ENCODE assay signal across 21 cellular contexts in genomic region chr19:41905273-41906002, GRCh38. TPM values are rescaled to one million over a fixed set of nuclear protein-coding genes. Genes with fewer than 3 reads are reported as not detected.
DNase-seq lines count a peak whose midpoint lies in the region; ATAC-seq, FAIRE-seq and TF ChIP-seq lines count a peak whose summit lies in the region.
"Had no signal": no experiment of that assay in that cellular context is flagged by ENCODE, and none has a peak within 500 bp of the region (broad histone marks: within the 10 kb centered on the region; RNA-seq: fewer than 3 reads in every experiment).

No MANE protein-coding gene starts in this region.

- H3K27me3 ChIP-seq in duodenal mucosa (ENCODE audit: control insufficient read depth in 1 of 2, insufficient read depth in 2 of 2, low read length in 2 of 2) = peaks cover 2 to 3% of the 10 kb centered on the region in 2 donors

- no peak for DNase-seq in A549 (ENCODE audit: low read depth in 1 of 2, low spot score in 1 of 2)
- DNase-seq in HTR-8/SVneo (ENCODE audit: insufficient read length, low spot score) = no peak
- DNase-seq in nephron progenitor cell = no peak
- no peak for DNase-seq in SW480 (ENCODE audit: low spot score)
- no peak for DNase-seq in erythroblast (lab: John Stamatoyannopoulos, UW)
- DNase-seq: activated CD4-positive, CD25-positive, alpha-beta regulatory T cell; activated CD8-positive, alpha-beta memory T cell treated with anti-CD3 and anti-CD28 coated beads for 24 hours; activated T-cell treated with anti-CD3 and anti-CD28 coated beads, Interleukin-2, amount 50 U/mL, for 48 hours; Karpas-422; NCI-H1048; NCI-H1930; NCI-H226; NCI-H774 had no signal

- CTCF ChIA-PET in A549 (lab: Yijun Ruan, JAX) = interaction anchor here (0.6 to 4.9 kb wide), 15 partner anchors 10 to 1500 kb away, joined by 3 to 28 read pairs (median 5); partner anchors contain the start of genes RABAC1 and RPS19

- TF ChIP-seq POLR2A in A549 (IDR thresholded peaks at IDR 0.05; ENCODE audit: low read length) (no peak; the same call in 1 of the 2 replicates), erythroblast (IDR thresholded peaks at IDR 0.05; ENCODE audit: low read length) (no peak)

- no peaks in the 10 kb centered on the region for H3K9me3 Mint-ChIP-seq in nephron progenitor cell
- H3K9me3 Mint-ChIP-seq: activated naive CD4-positive, alpha-beta T cell treated with anti-CD3 and anti-CD28 coated beads, Interleukin-2, amount 50 U/mL, for 24 hours; mesothelial cell of epicardium had no signal

- ATAC-seq in A549 = 0 out of 6 replicates have a peak, but pooled peaks of 1 of the 2 experiments have one; percentile 1
- ATAC-seq in GM21717 (IDR thresholded peaks at IDR 0.05; ENCODE audit: unreplicated experiment) = no peak
- no peak for ATAC-seq in HG03378 (IDR thresholded peaks at IDR 0.05; ENCODE audit: unreplicated experiment)

- TF ChIP-seq CTCF in A549 (IDR thresholded peaks at IDR 0.05) = no peak
- no peak for TF ChIP-seq CTCF in nephron progenitor cell (IDR thresholded peaks at IDR 0.05)

- POLR2A ChIA-PET in A549 (lab: Yijun Ruan, JAX) = no interaction called here

- 86% methylated on average over 24 of the region's 24 CpGs for WGBS in A549 (ENCODE audit: missing lambda C conversion rate)

- H3K9me3 ChIP-seq in A549 = no peaks in the 10 kb centered on the region
- H3K9me3 ChIP-seq in duodenal mucosa (ENCODE audit: control insufficient read depth in 1 of 2, low read length in 2 of 2) = no peaks in the 10 kb centered on the region

- H3K4me3 Mint-ChIP-seq in nephron progenitor cell = no peak overlapping the region
- H3K4me3 Mint-ChIP-seq: activated naive CD4-positive, alpha-beta T cell treated with anti-CD3 and anti-CD28 coated beads, Interleukin-2, amount 50 U/mL, for 24 hours; mesothelial cell of epicardium had no signal

- peak overlapping the region; percentile 75; the same call in 2 of the 3 replicates for H3K4me2 ChIP-seq in A549

- H3K36me3 Mint-ChIP-seq in nephron progenitor cell (ENCODE audit: low read depth) = peaks cover 34% of the 10 kb centered on the region

- peak overlapping the region; percentile 82 for H3K27ac Mint-ChIP-seq in nephron progenitor cell
- H3K27ac Mint-ChIP-seq: mesothelial cell of epicardium had no signal

- peaks cover 46% of the 10 kb centered on the region for H3K4me1 ChIP-seq in A549
- H3K4me1 ChIP-seq in duodenal mucosa (ENCODE audit: control insufficient read depth in 1 of 2, insufficient read depth in 2 of 2, low read length in 2 of 2) = peaks cover 10 to 17% of the 10 kb centered on the region in 2 donors

- TF ChIP-seq RAD21 in A549 (conservative IDR thresholded peaks at IDR 0.05 in 1 of 2, IDR thresholded peaks at IDR 0.05 in 1 of 2) = no peak

- no peak for TF ChIP-seq EP300 in A549 (IDR thresholded peaks at IDR 0.05)

- peaks cover 39 to 55% of the 10 kb centered on the region in 2 donors for H3K36me3 ChIP-seq in duodenal mucosa (ENCODE audit: control insufficient read depth in 1 of 2, insufficient read depth in 2 of 2, low read length in 2 of 2)

- peak overlapping the region; percentile 60 to 82 for H3K9ac ChIP-seq in duodenal mucosa (ENCODE audit: low read depth in 1 of 2, low read length in 2 of 2)

- H3K27ac ChIP-seq in A549 (peak overlapping the region; percentile 42 to 78; a peak in 4 of 6 replicates), duodenal mucosa (ENCODE audit: low read depth, low read length) (no peak overlapping the region)

- no peaks in the 10 kb centered on the region for H3K27me3 Mint-ChIP-seq in nephron progenitor cell (ENCODE audit: low read depth, poor library complexity)
- H3K27me3 Mint-ChIP-seq: activated naive CD4-positive, alpha-beta T cell treated with anti-CD3 and anti-CD28 coated beads, Interleukin-2, amount 50 U/mL, for 24 hours had no signal

- FAIRE-seq in A549 (lab: Jason Lieb, UNC) = peak; percentile 70
- FAIRE-seq in HTR-8/SVneo (lab: Jason Lieb, UNC) = peak; percentile 86
- FAIRE-seq: colon, endometrium had no signal

- peaks cover 33% of the 10 kb centered on the region for H3K4me1 Mint-ChIP-seq in nephron progenitor cell
- H3K4me1 Mint-ChIP-seq: mesothelial cell of epicardium had no signal

- H3K4me3 ChIP-seq in A549 (no peak overlapping the region), duodenal mucosa (ENCODE audit: low read depth in 1 of 2, low read length in 2 of 2) (peak overlapping the region; percentile 41 to 64)

TF ChIP-seq in A549, 52 proteins besides CTCF, POLR2A, EP300 and RAD21 (continues in another document):
- TF ChIP-seq ZNF302 (CRISPR knock-in tag; IDR thresholded peaks at IDR 0.05) (no peak), EHMT2 (IDR thresholded peaks at IDR 0.05; ENCODE audit: low read depth) (no peak), SREBF2 (IDR thresholded peaks at IDR 0.05) (no peak), TFCP2L1 (CRISPR knock-in tag; IDR thresholded peaks at IDR 0.05) (no peak), REST (IDR thresholded peaks at IDR 0.05) (no peak), JUN (IDR thresholded peaks at IDR 0.05) (no peak), RARB (CRISPR knock-in tag; IDR thresholded peaks at IDR 0.05) (no peak), CHD2 (IDR thresholded peaks at IDR 0.05; ENCODE audit: low read length, partially characterized antibody) (no peak), MAFK (IDR thresholded peaks at IDR 0.05; ENCODE audit: partially characterized antibody) (no peak), USF2 (IDR thresholded peaks at IDR 0.05) (no peak), HES2 (IDR thresholded peaks at IDR 0.05) (no peak)

RNA-seq across cellular contexts. Expression of gene ARHGEF1, which starts 22.5 kb away (rescaled TPM):
- polyA plus RNA-seq in A549 (2011; rRNA removed) (34.5 and 38.0 TPM in 2 replicates), A549 (2017; fragmentation: RNase III; extraction: RNeasy Plus Mini Kit Qiagen cat#74134 plus additional on column Dnase treatment) (71.5 to 92.9 TPM (median 84.2 TPM) in 3 replicates)
- 113 and 132 TPM in 2 replicates for polyA plus RNA-seq in A549 (2012; cell fraction: cytosol; rRNA removed)
- 335 and 389 TPM in 2 replicates for polyA plus RNA-seq in A549 (2012; cell fraction: nucleus; rRNA removed)
- polyA minus RNA-seq in A549 (2011; rRNA and poly(A)+ RNA removed) = 33.2 and 39.9 TPM in 2 replicates

RNA-seq across cellular contexts. Expression of gene ERFL, which starts 22.8 kb away (rescaled TPM):
- polyA plus RNA-seq in A549 (2011; rRNA removed) (0.19 and 0.21 TPM in 2 replicates), A549 (2017; fragmentation: RNase III; extraction: RNeasy Plus Mini Kit Qiagen cat#74134 plus additional on column Dnase treatment) (0.10 to 0.20 TPM (median 0.15 TPM) in 3 replicates)
- 0.07 and 0.08 TPM in 2 replicates for polyA plus RNA-seq in A549 (2012; cell fraction: cytosol; rRNA removed)
- polyA plus RNA-seq in A549 (2012; cell fraction: nucleus; rRNA removed) = 0.50 and 0.82 TPM in 2 replicates
- polyA minus RNA-seq in A549 (2011; rRNA and poly(A)+ RNA removed) = 0.17 TPM in 1 of 2 replicates, not detected in the other
- polyA plus RNA-seq: AG04450 had no signal

RNA-seq across cellular contexts. Expression of gene CD79A, which starts 28.4 kb away (rescaled TPM):
- polyA plus RNA-seq in A549 (2011; rRNA removed) (0.52 and 0.57 TPM in 2 replicates), A549 (2017; fragmentation: RNase III; extraction: RNeasy Plus Mini Kit Qiagen cat#74134 plus additional on column Dnase treatment) (0.29 to 0.54 TPM (median 0.29 TPM) in 3 replicates)
- 0.53 and 0.65 TPM in 2 replicates for polyA plus RNA-seq in A549 (2012; cell fraction: cytosol; rRNA removed)
- 0.67 and 0.77 TPM in 2 replicates for polyA plus RNA-seq in A549 (2012; cell fraction: nucleus; rRNA removed)
- polyA minus RNA-seq in A549 (2011; rRNA and poly(A)+ RNA removed) = 0.41 and 0.58 TPM in 2 replicates

RNA-seq across cellular contexts. Expression of gene RPS19, which starts 45.4 kb away (rescaled TPM):
- polyA plus RNA-seq in A549 (2011; rRNA removed) (2,749 and 3,564 TPM in 2 replicates), A549 (2017; fragmentation: RNase III; extraction: RNeasy Plus Mini Kit Qiagen cat#74134 plus additional on column Dnase treatment) (7,778 to 7,989 TPM (median 7,924 TPM) in 3 replicates)
- 3,114 and 3,796 TPM in 2 replicates for polyA plus RNA-seq in A549 (2012; cell fraction: cytosol; rRNA removed)
- 3,748 and 4,898 TPM in 2 replicates for polyA plus RNA-seq in A549 (2012; cell fraction: nucleus; rRNA removed)
- polyA minus RNA-seq in A549 (2011; rRNA and poly(A)+ RNA removed) = 2,997 and 3,081 TPM in 2 replicates

RNA-seq across cellular contexts. Expression of gene RABAC1, which starts 53.7 kb away (rescaled TPM):
- polyA plus RNA-seq in A549 (2011; rRNA removed) (117 and 137 TPM in 2 replicates), A549 (2017; fragmentation: RNase III; extraction: RNeasy Plus Mini Kit Qiagen cat#74134 plus additional on column Dnase treatment) (199 to 247 TPM (median 246 TPM) in 3 replicates)
- polyA plus RNA-seq in A549 (2012; cell fraction: cytosol; rRNA removed) = 315 and 361 TPM in 2 replicates
- polyA plus RNA-seq in A549 (2012; cell fraction: nucleus; rRNA removed) = 405 and 426 TPM in 2 replicates
- polyA minus RNA-seq in A549 (2011; rRNA and poly(A)+ RNA removed) = 73.2 and 77.6 TPM in 2 replicates
